13 cellular contexts compared by ENCODE assay signal in the genomic region with DNA sequence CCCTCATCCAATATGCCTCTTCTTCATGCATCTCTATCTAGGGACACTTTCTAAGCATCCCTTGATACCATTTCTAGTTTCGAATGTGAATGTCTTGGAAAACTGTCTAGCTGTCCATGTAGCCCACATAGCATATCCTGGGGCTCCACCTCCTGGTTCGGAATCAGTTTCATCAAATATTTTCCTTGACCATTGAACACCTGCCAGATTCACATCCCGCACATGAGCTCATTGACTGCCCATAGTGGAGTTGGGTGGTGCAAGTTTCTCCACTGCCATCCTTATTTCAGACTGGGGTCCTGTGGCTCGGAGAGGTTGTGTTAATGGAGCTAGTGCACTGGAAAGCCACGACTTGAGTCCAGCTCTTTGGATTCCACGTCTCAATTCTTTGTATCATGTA.
DNase-seq lines count a peak whose midpoint lies in the region; TF ChIP-seq lines count a peak whose summit lies in the region.
"Had no signal": no experiment of that assay in that cellular context is flagged by ENCODE, and none has a peak within 500 bp of the region (broad histone marks: within the 10 kb centered on the region; RNA-seq: fewer than 3 reads in every experiment).

No MANE protein-coding gene starts in this region.

- peak; percentile 25 for DNase-seq in NCI-H1105 treated with DMSO at 0.1 percent for 48 hours (lab: John Stamatoyannopoulos, UW)
- DNase-seq in NCI-H1105 (lab: John Stamatoyannopoulos, UW): no peak
- DNase-seq in LNCaP clone FGC (ENCODE audit: low read depth): peak; percentile 17
- DNase-seq in astrocyte of the spinal cord (ENCODE audit: low read depth, low spot score): peak; percentile 16
- DNase-seq in nephron progenitor cell: no peak
- no peak for DNase-seq in NCI-H2081 treated with DMSO at 0.1 percent for 48 hours (lab: John Stamatoyannopoulos, UW)
- no peak for DNase-seq in GF-D8 (lab: John Stamatoyannopoulos, UW)
- DNase-seq in DMS79 treated with DMSO at 0.1 percent for 48 hours (lab: John Stamatoyannopoulos, UW): no peak
- DNase-seq: activated CD4-positive, alpha-beta T cell treated with anti-CD3 and anti-CD28 coated beads, Interleukin-2, amount 10 ng/mL, durations not matched to agents 7 days and 5 days; activated effector memory CD4-positive, alpha-beta T cell treated with Interleukin-2 at 50 U/mL for 16 hours; upper lobe of left lung had no signal

- H3K4me3 ChIP-seq in LNCaP clone FGC (ENCODE audit: low read depth, low read length) (no peak overlapping the region), astrocyte of the spinal cord (ENCODE audit: low read depth, low read length) (no peak overlapping the region)
- H3K4me3 ChIP-seq: cardiac muscle cell, upper lobe of left lung had no signal

- in situ Hi-C loops in astrocyte of the spinal cord (cut with HindIII; ENCODE audit: low sequenced_read_pairs): no loop called here

- H3K4me3 Mint-ChIP-seq in nephron progenitor cell: peak overlapping the region; percentile 68
- H3K4me3 Mint-ChIP-seq: activated CD4-positive, alpha-beta T cell treated with anti-CD3 and anti-CD28 coated beads, Interleukin-2, amount 10 ng/mL, durations not matched to agents 7 days and 5 days; T-helper 1 cell treated with Interleukin-12 subunit alpha and Interleukin-12 subunit beta and Interleukin-4 antibody, amounts not matched to agents 30 μg/mL and 1 μg/mL, for 36 hours had no signal

- H3K27ac Mint-ChIP-seq in nephron progenitor cell: peak overlapping the region; percentile 83
- H3K27ac Mint-ChIP-seq: activated CD4-positive, alpha-beta T cell treated with anti-CD3 and anti-CD28 coated beads, Interleukin-2, amount 10 ng/mL, durations not matched to agents 7 days and 5 days; T-helper 1 cell treated with Interleukin-12 subunit alpha and Interleukin-12 subunit beta and Interleukin-4 antibody, amounts not matched to agents 30 μg/mL and 1 μg/mL, for 36 hours had no signal

- H3K4me1 Mint-ChIP-seq in nephron progenitor cell: peaks cover 70% of the 10 kb centered on the region

- H3K9me3 Mint-ChIP-seq in nephron progenitor cell: no peaks in the 10 kb centered on the region

- H3K27me3 Mint-ChIP-seq in nephron progenitor cell (ENCODE audit: low read depth, poor library complexity): no peaks in the 10 kb centered on the region

- no peaks in the 10 kb centered on the region for H3K36me3 Mint-ChIP-seq in nephron progenitor cell (ENCODE audit: low read depth)

- TF ChIP-seq CTCF in LNCaP clone FGC (IDR thresholded peaks at IDR 0.05; ENCODE audit: control insufficient read depth, extremely low read depth, insufficient read depth) (peak; percentile 47), astrocyte of the spinal cord (IDR thresholded peaks at IDR 0.05; ENCODE audit: low read depth, low read length) (no peak), nephron progenitor cell (IDR thresholded peaks at IDR 0.05) (no peak)

Comparison
In these comparisons a context has a peak if more than half of its experiments do, and no peak if none do; other contexts are left out.
1. DNase-seq: peak in NCI-H1105 treated with DMSO at 0.1 percent for 48 hours (single experiment), LNCaP clone FGC (single experiment) and astrocyte of the spinal cord (single experiment); none in NCI-H1105 (single experiment), nephron progenitor cell (single experiment), NCI-H2081 treated with DMSO at 0.1 percent for 48 hours (single experiment), GF-D8 (single experiment) and DMS79 treated with DMSO at 0.1 percent for 48 hours (single experiment).